ENCODE assay signal across 28 cellular contexts in the genomic region with DNA sequence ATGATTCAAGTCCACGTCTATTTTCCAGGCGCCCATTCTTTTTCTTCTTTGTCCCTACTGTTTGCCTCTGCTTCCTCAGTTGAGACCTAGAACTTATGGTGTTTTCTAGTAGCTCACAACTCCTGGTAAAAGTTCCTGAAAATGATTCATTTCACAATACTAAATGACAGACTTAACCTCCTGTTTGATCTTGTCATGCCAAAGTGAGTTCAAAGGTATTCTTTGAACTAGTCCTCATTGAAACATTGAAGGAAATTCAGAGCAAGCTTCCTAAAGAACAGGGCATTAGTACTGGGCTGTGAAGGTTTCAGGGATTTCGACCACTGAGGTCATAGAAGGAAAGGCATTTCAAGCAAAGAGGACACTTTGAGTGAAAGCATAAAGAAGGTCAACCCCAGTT.
"Had no signal": no experiment of that assay in that cellular context is flagged by ENCODE, and none has a peak within 500 bp of the region (broad histone marks: within the 10 kb centered on the region; RNA-seq: fewer than 3 reads in every experiment).

No MANE protein-coding gene starts in this region.

- H3K4me3 Mint-ChIP-seq: stimulated activated effector memory CD8-positive, alpha-beta T cell treated with anti-CD3 and anti-CD28 coated beads, Interleukin-12 subunit alpha, Interleukin-12 subunit beta, amount 100 ng/mL, for 72 hours; stimulated activated memory B cell treated with anti-CD40 and anti-IgM and Interleukin-4, amounts not matched to agents 10 μg/mL and 1 μg/mL and 100 μg/mL, for 72 hours; stimulated activated naive B cell treated with anti-CD40 and anti-IgM and Interleukin-4, amounts not matched to agents 10 μg/mL and 1 μg/mL and 100 μg/mL, for 72 hours; stimulated activated naive CD8-positive, alpha-beta T cell treated with anti-CD3 and anti-CD28 coated beads, Interleukin-15, amount 100 ng/mL, for 72 hours; stimulated activated naive CD8-positive, alpha-beta T cell treated with anti-CD3 and anti-CD28 coated beads, Interleukin-15, Interleukin-2, amounts not matched to agents 100 ng/mL and 50 ng/mL, for 24 hours had no signal

- H3K4me1 Mint-ChIP-seq: stimulated activated effector memory CD8-positive, alpha-beta T cell treated with anti-CD3 and anti-CD28 coated beads, Interleukin-12 subunit alpha, Interleukin-12 subunit beta, amount 100 ng/mL, for 72 hours; stimulated activated memory B cell treated with anti-CD40 and anti-IgM and Interleukin-4, amounts not matched to agents 10 μg/mL and 1 μg/mL and 100 μg/mL, for 72 hours; stimulated activated naive B cell treated with anti-CD40 and anti-IgM and Interleukin-4, amounts not matched to agents 10 μg/mL and 1 μg/mL and 100 μg/mL, for 72 hours; stimulated activated naive CD8-positive, alpha-beta T cell treated with anti-CD3 and anti-CD28 coated beads, Interleukin-15, amount 100 ng/mL, for 72 hours had no signal

- FAIRE-seq: urothelium cell line had no signal

- H3K4me3 ChIP-seq: stomach, suprapubic skin, testis, thoracic aorta, thyroid gland, tibial artery, tibial nerve, transverse colon, upper lobe of left lung, upper lobe of right lung, uterus, vagina had no signal

- H3K36me3 ChIP-seq: stomach, suprapubic skin, thoracic aorta, thyroid gland, tibial artery, tibial nerve, transverse colon, upper lobe of left lung, upper lobe of right lung, uterus, vagina had no signal

- H3K36me3 Mint-ChIP-seq: stimulated activated effector memory CD8-positive, alpha-beta T cell treated with anti-CD3 and anti-CD28 coated beads, Interleukin-12 subunit alpha, Interleukin-12 subunit beta, amount 100 ng/mL, for 72 hours; stimulated activated memory B cell treated with anti-CD40 and anti-IgM and Interleukin-4, amounts not matched to agents 10 μg/mL and 1 μg/mL and 100 μg/mL, for 72 hours; stimulated activated naive B cell treated with anti-CD40 and anti-IgM and Interleukin-4, amounts not matched to agents 10 μg/mL and 1 μg/mL and 100 μg/mL, for 72 hours had no signal

- H3K4me1 ChIP-seq: stomach, suprapubic skin, testis, thyroid gland, tibial artery, tibial nerve, upper lobe of left lung, upper lobe of right lung, uterus, vagina had no signal

- H3K27ac ChIP-seq: stomach, suprapubic skin, testis, thoracic aorta, thyroid gland, tibial artery, tibial nerve, transverse colon, upper lobe of left lung, upper lobe of right lung, uterus, vagina had no signal

- H3K9me3 ChIP-seq: suprapubic skin, testis, thoracic aorta, thyroid gland, tibial artery, upper lobe of right lung, vagina had no signal

- DNase-seq: stimulated activated CD4-positive, alpha-beta T cell treated with anti-CD3 and anti-CD28 coated beads, Interleukin-2, amount 100 ng/mL, for 48 hours; stimulated activated CD4-positive, alpha-beta T cell treated with anti-CD3 and anti-CD28 coated beads, Interleukin-4, amount 100 ng/mL, for 1 hour; stimulated activated CD4-positive, alpha-beta T cell treated with anti-CD3 and anti-CD28 coated beads, Interleukin-4, amount 100 ng/mL, for 24 hours; stimulated activated CD4-positive, alpha-beta T cell treated with anti-CD3 and anti-CD28 coated beads, Interleukin-4, amount 100 ng/mL, for 4 hours; stimulated activated CD8-positive, alpha-beta memory T cell treated with anti-CD3 and anti-CD28 coated beads, Interleukin-4, amount 100 ng/mL, for 48 hours; stimulated activated naive B cell treated with anti-CD40 and anti-IgM and Interleukin-4, amounts not matched to agents 10 μg/mL and 1 μg/mL and 100 μg/mL, for 72 hours; stimulated activated naive CD4-positive, alpha-beta T cell; stimulated activated naive CD4-positive, alpha-beta T cell treated with Interleukin-2 at 50 U/mL for 16 hours; stimulated activated naive CD8-positive, alpha-beta T cell treated with anti-CD3 and anti-CD28 coated beads, Interleukin-15, amount 100 ng/mL, for 72 hours; stimulated activated naive CD8-positive, alpha-beta T cell treated with anti-CD3 and anti-CD28 coated beads, Interleukin-15, Interleukin-2, amounts not matched to agents 100 U/mL and 50 U/mL, for 24 hours; stomach; substantia nigra; testis; thyroid gland; tibial artery; transverse colon; trophoblast cell; upper lobe of left lung; upper lobe of right lung; uterus had no signal

- H3K27ac Mint-ChIP-seq: stimulated activated effector memory CD8-positive, alpha-beta T cell treated with anti-CD3 and anti-CD28 coated beads, Interleukin-12 subunit alpha, Interleukin-12 subunit beta, amount 100 ng/mL, for 72 hours; stimulated activated memory B cell treated with anti-CD40 and anti-IgM and Interleukin-4, amounts not matched to agents 10 μg/mL and 1 μg/mL and 100 μg/mL, for 72 hours; stimulated activated naive B cell treated with anti-CD40 and anti-IgM and Interleukin-4, amounts not matched to agents 10 μg/mL and 1 μg/mL and 100 μg/mL, for 72 hours; stimulated activated naive CD8-positive, alpha-beta T cell treated with anti-CD3 and anti-CD28 coated beads, Interleukin-15, amount 100 ng/mL, for 72 hours; stimulated activated naive CD8-positive, alpha-beta T cell treated with anti-CD3 and anti-CD28 coated beads, Interleukin-15, Interleukin-2, amounts not matched to agents 100 ng/mL and 50 ng/mL, for 24 hours had no signal

- ATAC-seq: stimulated activated effector memory CD8-positive, alpha-beta T cell treated with anti-CD3 and anti-CD28 coated beads, Interleukin-12 subunit alpha, Interleukin-12 subunit beta, amount 100 ng/mL, for 72 hours; stimulated activated memory B cell treated with anti-CD40 and anti-IgM and Interleukin-4, amounts not matched to agents 10 μg/mL and 1 μg/mL and 100 μg/mL, for 72 hours; stimulated activated naive B cell treated with anti-CD40 and anti-IgM and Interleukin-4, amounts not matched to agents 10 μg/mL and 1 μg/mL and 100 μg/mL, for 72 hours; stimulated activated naive CD8-positive, alpha-beta T cell treated with anti-CD3 and anti-CD28 coated beads, Interleukin-15, amount 100 ng/mL, for 72 hours; stimulated activated naive CD8-positive, alpha-beta T cell treated with anti-CD3 and anti-CD28 coated beads, Interleukin-15, Interleukin-2, amounts not matched to agents 100 U/mL and 50 U/mL, for 24 hours; upper lobe of right lung had no signal

- H3K27me3 ChIP-seq: stomach, suprapubic skin, testis, thyroid gland, tibial artery, tibial nerve, transverse colon, upper lobe of left lung, upper lobe of right lung, uterus, vagina had no signal

- H3K27me3 Mint-ChIP-seq: stimulated activated memory B cell treated with anti-CD40 and anti-IgM and Interleukin-4, amounts not matched to agents 10 μg/mL and 1 μg/mL and 100 μg/mL, for 72 hours; stimulated activated naive B cell treated with anti-CD40 and anti-IgM and Interleukin-4, amounts not matched to agents 10 μg/mL and 1 μg/mL and 100 μg/mL, for 72 hours; stimulated activated naive CD8-positive, alpha-beta T cell treated with anti-CD3 and anti-CD28 coated beads, Interleukin-15, amount 100 ng/mL, for 72 hours; stimulated activated naive CD8-positive, alpha-beta T cell treated with anti-CD3 and anti-CD28 coated beads, Interleukin-15, Interleukin-2, amounts not matched to agents 100 ng/mL and 50 ng/mL, for 24 hours had no signal
